Comparison of ENCODE assay signal across 8 cellular contexts in the genomic region with DNA sequence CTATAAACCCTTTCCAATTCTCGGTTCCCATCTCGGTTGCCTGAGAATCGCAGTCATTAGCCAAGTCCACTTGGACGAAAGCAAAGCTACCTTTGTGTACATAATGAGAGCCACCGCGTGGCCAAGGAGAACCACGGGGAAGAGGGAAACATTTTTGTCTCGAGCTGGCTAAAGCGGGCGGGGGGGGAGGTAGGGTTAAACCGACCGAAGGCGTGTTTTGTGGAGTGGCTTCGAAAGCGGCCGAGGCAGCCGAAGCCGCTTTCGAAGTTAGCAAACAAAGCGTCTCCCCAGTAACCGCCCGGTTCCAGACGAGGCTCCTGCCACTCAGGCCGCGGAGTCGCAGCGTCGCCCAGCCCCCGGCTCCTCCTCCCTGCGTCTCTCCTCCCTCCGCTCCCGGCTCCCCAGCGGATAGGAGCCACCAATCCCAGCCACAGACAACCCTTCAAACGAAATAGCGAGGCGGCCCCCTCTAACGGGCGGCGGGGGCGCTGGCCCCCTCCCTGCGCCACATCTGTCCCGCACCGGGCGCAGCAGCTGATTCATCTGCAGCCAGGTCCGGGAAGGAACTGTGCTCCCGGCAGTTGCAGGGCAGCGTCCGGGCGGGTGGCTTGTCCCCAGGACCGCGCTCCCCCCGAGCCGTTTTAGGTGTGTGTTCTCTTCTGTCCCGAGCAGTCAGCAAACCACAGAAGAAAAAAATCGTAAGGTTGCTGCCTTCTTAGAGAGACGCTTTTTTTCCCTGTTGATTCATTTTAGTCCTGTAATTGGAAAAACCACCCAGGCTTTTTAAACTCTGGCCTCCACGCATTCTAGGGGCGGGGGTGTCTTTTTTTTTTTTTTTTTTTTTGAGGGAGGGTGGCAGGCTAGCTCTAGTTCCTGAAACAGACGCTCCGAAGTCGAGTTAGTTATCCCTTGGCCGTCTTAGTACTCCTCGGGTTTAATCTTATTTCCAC. TPM values are rescaled to one million over a fixed set of nuclear protein-coding genes. Genes with fewer than 3 reads are reported as not detected.
DNase-seq lines count a peak whose midpoint lies in the region; ATAC-seq and TF ChIP-seq lines count a peak whose summit lies in the region.

No MANE protein-coding gene starts in this region.

- peak overlapping the region; percentile 90 for H3K9ac ChIP-seq in SK-N-MC (ENCODE audit: insufficient read length)

- peaks cover 5% of the 10 kb centered on the region for H3K4me1 ChIP-seq in ovary (ENCODE audit: insufficient read depth)
- peaks cover 0 to 17% (median 11%) of the 10 kb centered on the region in 4 donors for H3K4me1 ChIP-seq in tibial artery

- H3K9me3 ChIP-seq in SK-N-MC (ENCODE audit: low read depth, low read length) (no peaks in the 10 kb centered on the region), ovary (no peaks in the 10 kb centered on the region), tibial artery (no peaks in the 10 kb centered on the region)

- DNase-seq in GM06990 (ENCODE audit: extremely low read depth, insufficient read length) (peak; percentile 87), NB4 (ENCODE audit: low read depth) (peak; percentile 99), SK-N-MC (ENCODE audit: low read depth, low spot score) (no peak), head of caudate nucleus (peak; percentile 78 to 97 (median 94)), ovary (peak; percentile 92 to 94 (median 93)), tibial artery (peak; percentile 96 to 99)
- DNase-seq in activated naive CD4-positive, alpha-beta T cell treated with anti-CD3 and anti-CD28 coated beads, Interleukin-2, amount 50 U/mL, for 72 hours (ENCODE audit: low spot score in 2 of 2) = peak; percentile 82 to 89

- H3K27me3 ChIP-seq in GM06990 (replicated peaks; ENCODE audit: control insufficient read depth, insufficient read depth, low read length) (no peaks in the 10 kb centered on the region; the same call in 1 of the 2 replicates), ovary (no peaks in the 10 kb centered on the region), tibial artery (no peaks in the 10 kb centered on the region)

- H3K4me3 ChIP-seq in GM06990 (replicated peaks; ENCODE audit: low read depth, low read length) (peak overlapping the region; percentile 63), NB4 (ENCODE audit: low read depth, low read length) (peak overlapping the region; percentile 84), SK-N-MC (peak overlapping the region; percentile 80), ovary (peak overlapping the region; percentile 66), tibial artery (peak overlapping the region; percentile 72 to 89)

- H3K36me3 ChIP-seq in GM06990 (ENCODE audit: control insufficient read depth, insufficient read depth, low read length) (no peaks in the 10 kb centered on the region), SK-N-MC (ENCODE audit: insufficient read depth, low read length) (no peaks in the 10 kb centered on the region), ovary (no peaks in the 10 kb centered on the region), tibial artery (no peaks in the 10 kb centered on the region)

- 0 to 1% (median 1%) methylated on average over 42 to 63 of the region's 63 CpGs for WGBS in ovary, 3 donors

- peak; percentile 65 for ATAC-seq in HG02588 (IDR thresholded peaks at IDR 0.05; ENCODE audit: unreplicated experiment)
- ATAC-seq in activated naive CD4-positive, alpha-beta T cell treated with anti-CD3 and anti-CD28 coated beads, Interleukin-2, amount 50 U/mL, for 72 hours = peak; percentile 63 to 74

- H3K9me3 Mint-ChIP-seq in activated naive CD4-positive, alpha-beta T cell treated with anti-CD3 and anti-CD28 coated beads, Interleukin-2, amount 50 U/mL, for 72 hours = no peaks in the 10 kb centered on the region

- H3K27ac Mint-ChIP-seq in activated naive CD4-positive, alpha-beta T cell treated with anti-CD3 and anti-CD28 coated beads, Interleukin-2, amount 50 U/mL, for 72 hours = peak overlapping the region; percentile 99 to 100

- H3K27ac ChIP-seq in SK-N-MC (peak overlapping the region; percentile 98), ovary (peak overlapping the region; percentile 72 to 97), tibial artery (peak overlapping the region; percentile 98 to 99)

- no peak for TF ChIP-seq EP300 in ovary (IDR thresholded peaks at IDR 0.05)

- TF ChIP-seq CTCF in GM06990 (IDR thresholded peaks at IDR 0.05; ENCODE audit: insufficient read depth, low read length, poor library complexity, severe bottlenecking) (peak; percentile 24), NB4 (IDR thresholded peaks at IDR 0.05; ENCODE audit: low read depth, low read length) (no peak), ovary (IDR thresholded peaks at IDR 0.05) (peak in 1 of 3 donors; percentile 27), tibial artery (IDR thresholded peaks at IDR 0.05) (no peak)

- H3K36me3 Mint-ChIP-seq in activated naive CD4-positive, alpha-beta T cell treated with anti-CD3 and anti-CD28 coated beads, Interleukin-2, amount 50 U/mL, for 72 hours = peaks cover 17 to 29% of the 10 kb centered on the region in 2 donors

- intact Hi-C loops in head of caudate nucleus (cut with DNase I) (loop anchor here (5.0 kb wide), 1 partner anchor 219 kb away; no protein-coding TSS in a partner anchor), ovary (cut with DNase I) (loop anchor here in 3 of 4 donors (5.0 kb wide), 3 partner anchors 144 to 219 kb away; a partner anchor contains a TSS), tibial artery (cut with DNase I; ENCODE audit: low total_unique reads) (loop anchor here (2.0 to 5.0 kb wide), 2 partner anchors 147 to 186 kb away; a partner anchor contains a TSS)

- TF ChIP-seq POLR2A in NB4 (IDR thresholded peaks at IDR 0.05; ENCODE audit: extremely low read depth, insufficient read length) (peak; percentile 62), ovary (IDR thresholded peaks at IDR 0.05) (peak; percentile 77)

RNA-seq across cellular contexts. Expression of a gene that starts 1.8 kb away (rescaled TPM):
- total RNA-seq in activated naive CD4-positive, alpha-beta T cell treated with anti-CD3 and anti-CD28 coated beads, Interleukin-2, amount 50 U/mL, for 72 hours = 100 to 1,000 TPM in 1 of 2 donors, 10 to 100 TPM in 1; 36.1 to 101 TPM
- 10 to 100 TPM; 30.9 to 93.4 (median 55.6) TPM for total RNA-seq in ovary
- polyA plus RNA-seq in ovary = 10 to 100 TPM; 68.0 to 78.1 TPM
